Comparison of ENCODE assay signal across 8 cellular contexts in genomic region chr17:81701288-81702071, GRCh38. TPM values are rescaled to one million over a fixed set of nuclear protein-coding genes. Genes with fewer than 3 reads are reported as not detected.
A peak's percentile ranks its signal among the peaks of the same experiment; 100 is the strongest.
DNase-seq lines count a peak whose midpoint lies in the region; ATAC-seq and TF ChIP-seq lines count a peak whose summit lies in the region.

No MANE protein-coding gene starts in this region.

- H3K4me1 Mint-ChIP-seq in Calu3 (ENCODE audit: low read depth, unreplicated experiment) (peaks cover 22% of the 10 kb centered on the region), IgD-negative memory B cell (peaks cover 9 to 16% (median 11%) of the 10 kb centered on the region in 3 donors), nephron (peaks cover 4% of the 10 kb centered on the region)

- H3K4me3 Mint-ChIP-seq in Calu3 (ENCODE audit: low read depth, unreplicated experiment) = peak overlapping the region; percentile 98
- peak overlapping the region; percentile 9 to 86 (median 78) for H3K4me3 Mint-ChIP-seq in IgD-negative memory B cell
- peak overlapping the region; percentile 95 to 96 (median 96) for H3K4me3 Mint-ChIP-seq in nephron

- no peak for TF ChIP-seq CTCF in Calu3 (IDR thresholded peaks at IDR 0.05; ENCODE audit: unreplicated experiment)
- TF ChIP-seq CTCF in brain microvascular endothelial cell (IDR thresholded peaks at IDR 0.05; ENCODE audit: low read depth, low read length, missing control alignments) = peak; percentile 23
- TF ChIP-seq CTCF in nephron (IDR thresholded peaks at IDR 0.05; ENCODE audit: unreplicated experiment in 3 of 3) = no peak

- H3K9me3 Mint-ChIP-seq in Calu3 (ENCODE audit: low read depth, unreplicated experiment) (no peaks in the 10 kb centered on the region), IgD-negative memory B cell (no peaks in the 10 kb centered on the region), nephron (no peaks in the 10 kb centered on the region)

- BruUV-seq in Calu3 (replicated peaks; lab: Mats Ljungman, UMichigan) = no TSS peak

- H3K4me3 ChIP-seq in brain microvascular endothelial cell (ENCODE audit: low read depth, low read length) = peak overlapping the region; percentile 17

- no peaks in the 10 kb centered on the region for H3K27me3 ChIP-seq in brain microvascular endothelial cell (replicated peaks)

- H3K27ac Mint-ChIP-seq in Calu3 (ENCODE audit: unreplicated experiment) = peak overlapping the region; percentile 98
- peak overlapping the region in 2 of 3 donors; percentile 71 to 76 for H3K27ac Mint-ChIP-seq in IgD-negative memory B cell
- peak overlapping the region in 1 of 3 experiments; percentile 16 for H3K27ac Mint-ChIP-seq in nephron

- no peak for ATAC-seq in HG02870 (IDR thresholded peaks at IDR 0.05; ENCODE audit: unreplicated experiment)

- DNase-seq in Calu3 = no peak
- DNase-seq in brain microvascular endothelial cell = no peak
- no peak for DNase-seq in effector CD8-positive, alpha-beta T cell (lab: John Stamatoyannopoulos, UW)
- DNase-seq in NCI-H1092 treated with DMSO at 0.1 percent for 48 hours (lab: John Stamatoyannopoulos, UW) = no peak
- no peak for DNase-seq in DMS153 (lab: John Stamatoyannopoulos, UW)

- in situ Hi-C loops in brain microvascular endothelial cell (cut with HindIII; ENCODE audit: low pct_ligation_motif_present, low sequenced_read_pairs) = no loop called here

- intact Hi-C loops in Calu3 (cut with micrococcal nuclease; ENCODE audit: unreplicated experiment) = no loop called here

- H3K36me3 ChIP-seq in brain microvascular endothelial cell (replicated peaks) = peaks cover 63% of the 10 kb centered on the region

- peaks cover 92% of the 10 kb centered on the region for H3K36me3 Mint-ChIP-seq in Calu3 (ENCODE audit: insufficient read depth, unreplicated experiment)
- peaks cover 2% of the 10 kb centered on the region for H3K36me3 Mint-ChIP-seq in IgD-negative memory B cell
- peaks cover 51% of the 10 kb centered on the region for H3K36me3 Mint-ChIP-seq in nephron (ENCODE audit: low read depth)

- CTCF ChIA-PET in Calu3 (lab: Charles Lee) = interaction anchor here (1.1 kb wide), 1 partner anchor 18 kb away, joined by 4 read pairs; the partner anchor contains the start of genes ARL16 and HGS

- H3K27me3 Mint-ChIP-seq in Calu3 (ENCODE audit: unreplicated experiment) = no peaks in the 10 kb centered on the region
- H3K27me3 Mint-ChIP-seq in IgD-negative memory B cell = no peaks in the 10 kb centered on the region
- H3K27me3 Mint-ChIP-seq in nephron (ENCODE audit: low read depth) = no peaks in the 10 kb centered on the region

- H3K27ac ChIP-seq in brain microvascular endothelial cell = no peak overlapping the region

RNA-seq across cellular contexts. Expression of gene MRPL12, which starts 1.7 kb away (rescaled TPM):
- 94.7 and 101 TPM in 2 replicates for total RNA-seq in Calu3 (2022)
- polyA plus RNA-seq in IgD-negative memory B cell = 63.7 TPM

RNA-seq across cellular contexts. Expression of gene SLC25A10, which starts 10.6 kb away (rescaled TPM):
- 66.5 and 72.3 TPM in 2 replicates for total RNA-seq in Calu3 (2022)
- 2.4 TPM for polyA plus RNA-seq in IgD-negative memory B cell

RNA-seq across cellular contexts. Expression of gene HGS, which starts 17.7 kb away (rescaled TPM):
- 160 and 167 TPM in 2 replicates for total RNA-seq in Calu3 (2022)
- polyA plus RNA-seq in IgD-negative memory B cell = 37.6 TPM

RNA-seq across cellular contexts. Expression of gene ARL16, which starts 17.9 kb away (rescaled TPM):
- total RNA-seq in Calu3 (2022) = 35.4 and 40.1 TPM in 2 replicates
- polyA plus RNA-seq in IgD-negative memory B cell = 33.2 TPM

RNA-seq across cellular contexts. Expression of gene CCDC137, which starts 34.9 kb away (rescaled TPM):
- 37.5 and 37.8 TPM in 2 replicates for total RNA-seq in Calu3 (2022)
- 27.9 TPM for polyA plus RNA-seq in IgD-negative memory B cell
